Comparison of ENCODE assay signal across 8 cellular contexts in the genomic region with DNA sequence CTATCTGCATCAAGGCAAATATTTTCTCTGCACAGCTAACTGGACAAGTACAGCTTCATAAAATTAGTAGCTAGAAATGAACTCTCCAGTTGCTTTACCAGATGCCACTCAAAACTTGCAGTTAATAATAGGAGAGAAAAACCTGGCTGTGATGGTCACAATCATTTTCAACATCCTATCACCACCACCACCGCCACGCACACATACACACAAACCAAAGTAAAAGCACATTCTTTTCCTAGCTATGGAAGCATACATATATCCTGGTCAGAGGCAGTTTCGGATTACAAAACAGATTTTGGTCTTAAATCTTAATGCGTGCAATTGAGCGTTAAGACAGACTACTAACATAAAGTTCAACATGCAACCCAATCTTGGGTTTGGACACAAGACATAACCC. TPM values are rescaled to one million over a fixed set of nuclear protein-coding genes. Genes with fewer than 3 reads are reported as not detected.
DNase-seq lines count a peak whose midpoint lies in the region; ATAC-seq and TF ChIP-seq lines count a peak whose summit lies in the region.

No MANE protein-coding gene starts in this region.

- peaks cover 7% of the 10 kb centered on the region for H3K36me3 Mint-ChIP-seq in stimulated activated naive CD8-positive, alpha-beta T cell treated with anti-CD3 and anti-CD28 coated beads, Interleukin-15, Interleukin-2, amounts not matched to agents 100 ng/mL and 50 ng/mL, for 24 hours (ENCODE audit: low read depth)
- peaks cover 14% of the 10 kb centered on the region for H3K36me3 Mint-ChIP-seq in MCF 10A (ENCODE audit: insufficient read depth, unreplicated experiment)

- no peaks in the 10 kb centered on the region for H3K9me3 Mint-ChIP-seq in stimulated activated naive CD8-positive, alpha-beta T cell treated with anti-CD3 and anti-CD28 coated beads, Interleukin-15, Interleukin-2, amounts not matched to agents 100 ng/mL and 50 ng/mL, for 24 hours
- no peaks in the 10 kb centered on the region for H3K9me3 Mint-ChIP-seq in MCF 10A (ENCODE audit: unreplicated experiment)

- WGBS in mesodermal cell (ENCODE audit: insufficient coverage in 2 of 2), 2 experiments = 23 to 40% methylated on average over 3 to 4 of the region's 5 CpGs

- peak overlapping the region; percentile 93 for H3K4me3 Mint-ChIP-seq in stimulated activated naive CD8-positive, alpha-beta T cell treated with anti-CD3 and anti-CD28 coated beads, Interleukin-15, Interleukin-2, amounts not matched to agents 100 ng/mL and 50 ng/mL, for 24 hours
- peak overlapping the region; percentile 93 for H3K4me3 Mint-ChIP-seq in MCF 10A (ENCODE audit: unreplicated experiment)

- no peak for TF ChIP-seq CTCF in MCF 10A (IDR thresholded peaks at IDR 0.05; ENCODE audit: unreplicated experiment)

- peak overlapping the region; percentile 95 for H3K27ac ChIP-seq in mesodermal cell (ENCODE audit: low read depth, low read length, severe bottlenecking)

- peaks cover 20% of the 10 kb centered on the region for H3K36me3 ChIP-seq in mesodermal cell (ENCODE audit: control insufficient read depth, insufficient read depth, low read length)

- intact Hi-C loops in MCF 10A (cut with micrococcal nuclease) = loop anchor here (5.0 kb wide), 1 partner anchor 274 kb away; a partner anchor contains a TSS

- BruUV-seq in MCF 10A (replicated peaks; lab: Mats Ljungman, UMichigan) = no TSS peak

- peak overlapping the region; percentile 8 for H3K27ac Mint-ChIP-seq in stimulated activated naive CD8-positive, alpha-beta T cell treated with anti-CD3 and anti-CD28 coated beads, Interleukin-15, Interleukin-2, amounts not matched to agents 100 ng/mL and 50 ng/mL, for 24 hours
- peak overlapping the region; percentile 95 for H3K27ac Mint-ChIP-seq in MCF 10A (ENCODE audit: low read depth, unreplicated experiment)

- no peak for DNase-seq in stimulated activated naive CD8-positive, alpha-beta T cell treated with anti-CD3 and anti-CD28 coated beads, Interleukin-15, Interleukin-2, amounts not matched to agents 100 U/mL and 50 U/mL, for 24 hours
- DNase-seq in MCF 10A (ENCODE audit: unreplicated experiment) (no peak), GM19238 (ENCODE audit: insufficient read length, low spot score) (no peak)

- H3K4me1 ChIP-seq in mesodermal cell (ENCODE audit: control insufficient read depth, insufficient read depth, low read length, poor library complexity, severe bottlenecking) = peaks cover 9% of the 10 kb centered on the region

- peaks cover 37% of the 10 kb centered on the region for H3K4me1 Mint-ChIP-seq in stimulated activated naive CD8-positive, alpha-beta T cell treated with anti-CD3 and anti-CD28 coated beads, Interleukin-15, Interleukin-2, amounts not matched to agents 100 ng/mL and 50 ng/mL, for 24 hours (ENCODE audit: low read depth)
- H3K4me1 Mint-ChIP-seq in MCF 10A (ENCODE audit: insufficient read depth, unreplicated experiment) = peaks cover 23% of the 10 kb centered on the region

- H3K4me3 ChIP-seq in mesodermal cell (ENCODE audit: extremely low read depth, insufficient read depth, low read length, poor library complexity, severe bottlenecking) = peak overlapping the region; percentile 99

- POLR2A ChIA-PET in MCF 10A (lab: Yijun Ruan, JAX) = interaction anchor here (0.6 to 4.4 kb wide), 16 partner anchors 9 to 1269 kb away, joined by 3 to 74 read pairs (median 10); a partner anchor contains a TSS

- no peaks in the 10 kb centered on the region for H3K27me3 Mint-ChIP-seq in stimulated activated naive CD8-positive, alpha-beta T cell treated with anti-CD3 and anti-CD28 coated beads, Interleukin-15, Interleukin-2, amounts not matched to agents 100 ng/mL and 50 ng/mL, for 24 hours
- no peaks in the 10 kb centered on the region for H3K27me3 Mint-ChIP-seq in MCF 10A (ENCODE audit: insufficient read depth, unreplicated experiment)

- CTCF ChIA-PET in MCF 10A (lab: Yijun Ruan, JAX) = interaction anchor here (0.6 to 2.6 kb wide), 12 partner anchors 14 to 271 kb away, joined by 3 to 11 read pairs (median 4); no protein-coding TSS in a partner anchor

- ATAC-seq in stimulated activated naive CD8-positive, alpha-beta T cell treated with anti-CD3 and anti-CD28 coated beads, Interleukin-15, Interleukin-2, amounts not matched to agents 100 U/mL and 50 U/mL, for 24 hours = no peak
- no peak for ATAC-seq in HG03457 (IDR thresholded peaks at IDR 0.05; ENCODE audit: unreplicated experiment)
- ATAC-seq in GM21381 (IDR thresholded peaks at IDR 0.05; ENCODE audit: unreplicated experiment) = no peak
- no peak for ATAC-seq in GM21737 (IDR thresholded peaks at IDR 0.05; ENCODE audit: unreplicated experiment)

- no peaks in the 10 kb centered on the region for H3K9me3 ChIP-seq in mesodermal cell (ENCODE audit: control insufficient read depth, low read length)

RNA-seq across cellular contexts. Expression of a gene that starts 1.4 kb away (rescaled TPM):
- total RNA-seq in MCF 10A (2022) = 45.9 and 51.0 TPM in 2 replicates
- 26.1 TPM for polyA plus RNA-seq in mesodermal cell (2013, experiment 1 of 2)
- polyA plus RNA-seq in mesodermal cell (2013, experiment 2 of 2) = 19.7 TPM
